ENCODE assay signal across 1 cellular context in the genomic region with DNA sequence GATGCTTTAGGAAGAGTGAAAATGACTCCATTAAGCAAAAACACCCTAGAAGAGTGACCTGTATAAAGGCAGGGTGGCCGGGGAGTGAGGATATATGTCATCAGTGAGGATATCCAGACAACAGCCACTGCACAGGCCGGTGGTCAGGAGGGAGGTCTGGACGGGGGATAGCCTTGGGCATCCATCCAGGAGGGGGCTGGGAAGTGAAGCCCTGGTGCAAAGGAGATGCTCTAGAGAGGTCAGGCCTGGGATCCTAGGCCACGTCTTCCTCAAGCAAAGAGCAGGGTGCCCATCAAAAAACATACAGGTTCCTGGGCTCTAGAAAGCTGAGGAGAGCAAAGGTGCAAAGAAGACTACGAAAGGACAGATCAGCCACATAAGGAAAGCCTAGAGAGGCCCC.
TF ChIP-seq lines count a peak whose summit lies in the region.

No MANE protein-coding gene starts in this region.

TF ChIP-seq in H1, 55 proteins besides CTCF, POLR2A, EP300 and RAD21 (continued from another document):
- TF ChIP-seq SRF (IDR thresholded peaks at IDR 0.05; ENCODE audit: low read depth, low read length) = no peak
- TF ChIP-seq CREB1 (IDR thresholded peaks at IDR 0.05) = no peak
- no peak for TF ChIP-seq SUZ12 (IDR thresholded peaks at IDR 0.05; ENCODE audit: low read length)
- TF ChIP-seq, protein P1, sequence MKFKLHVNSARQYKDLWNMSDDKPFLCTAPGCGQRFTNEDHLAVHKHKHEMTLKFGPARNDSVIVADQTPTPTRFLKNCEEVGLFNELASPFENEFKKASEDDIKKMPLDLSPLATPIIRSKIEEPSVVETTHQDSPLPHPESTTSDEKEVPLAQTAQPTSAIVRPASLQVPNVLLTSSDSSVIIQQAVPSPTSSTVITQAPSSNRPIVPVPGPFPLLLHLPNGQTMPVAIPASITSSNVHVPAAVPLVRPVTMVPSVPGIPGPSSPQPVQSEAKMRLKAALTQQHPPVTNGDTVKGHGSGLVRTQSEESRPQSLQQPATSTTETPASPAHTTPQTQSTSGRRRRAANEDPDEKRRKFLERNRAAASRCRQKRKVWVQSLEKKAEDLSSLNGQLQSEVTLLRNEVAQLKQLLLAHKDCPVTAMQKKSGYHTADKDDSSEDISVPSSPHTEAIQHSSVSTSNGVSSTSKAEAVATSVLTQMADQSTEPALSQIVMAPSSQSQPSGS (IDR thresholded peaks at IDR 0.05; ENCODE audit: low read length) = no peak
- TF ChIP-seq FOSL1 (IDR thresholded peaks at IDR 0.05; ENCODE audit: insufficient read depth, low read depth, low read length) = no peak
- no peak for TF ChIP-seq YY1 (IDR thresholded peaks at IDR 0.05; ENCODE audit: low read depth, low read length)
- no peak for TF ChIP-seq SP1 (IDR thresholded peaks at IDR 0.05; ENCODE audit: low read depth, low read length)
- no peak for TF ChIP-seq ZNF274 (IDR thresholded peaks at IDR 0.05; ENCODE audit: borderline replicate concordance, extremely low read depth, low read length)
- TF ChIP-seq MAFK (IDR thresholded peaks at IDR 0.05; ENCODE audit: low read depth, low read length) = no peak
- TF ChIP-seq JUN (IDR thresholded peaks at IDR 0.05; ENCODE audit: low read depth, low read length) = no peak
